Comparison of ENCODE assay signal across 28 cellular contexts in the genomic region with DNA sequence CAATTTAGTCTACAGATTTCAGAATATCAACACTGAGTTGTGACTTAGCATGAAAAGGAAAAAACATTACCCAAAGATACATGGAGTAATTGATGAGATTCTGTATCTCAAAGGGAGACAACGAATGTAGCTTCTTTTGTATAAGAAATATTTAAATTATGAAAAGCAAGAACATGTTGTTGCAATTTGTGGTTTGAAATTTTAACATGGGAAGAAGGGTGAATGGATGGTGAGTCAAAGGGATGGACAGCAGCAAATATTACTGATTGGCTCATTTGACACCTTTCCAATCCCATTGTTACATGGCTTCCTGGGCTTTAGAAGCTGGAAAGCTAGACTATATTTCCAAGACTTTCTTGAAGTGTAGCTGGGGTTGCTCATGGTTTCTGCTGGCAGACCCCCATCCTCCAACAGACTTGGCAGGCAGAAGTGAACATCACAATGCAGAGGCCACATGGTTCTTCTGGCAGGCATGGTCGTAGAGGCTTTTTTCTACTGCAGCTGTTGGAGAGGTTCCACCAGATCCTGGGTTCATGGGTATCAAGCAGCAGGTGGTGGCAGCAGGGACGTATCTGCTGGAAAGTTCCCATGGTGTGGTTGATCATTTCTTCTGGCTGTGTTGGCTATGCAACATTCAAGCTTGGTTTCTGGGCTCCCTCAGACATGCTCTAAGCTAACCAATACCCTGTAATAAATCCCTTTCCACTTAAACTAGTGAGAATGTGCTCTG.
"Had no signal": no experiment of that assay in that cellular context is flagged by ENCODE, and none has a peak within 500 bp of the region (broad histone marks: within the 10 kb centered on the region; RNA-seq: fewer than 3 reads in every experiment).

No MANE protein-coding gene starts in this region.

- H3K4me1 Mint-ChIP-seq: activated B cell treated with CpG ODN at 0.5 μM for 24 hours; activated CD4-positive, alpha-beta memory T cell treated with anti-CD3 and anti-CD28 coated beads, Interleukin-2, amount 10 ng/mL, durations not matched to agents 7 days and 5 days; activated CD4-positive, alpha-beta T cell treated with anti-CD3 and anti-CD28 coated beads, Interleukin-2, amount 10 ng/mL, durations not matched to agents 7 days and 5 days; activated T-helper 17 cell treated with anti-CD3 and anti-CD28 coated beads, Interleukin-2, amount 50 U/mL, for 72 hours; IgD-negative memory B cell had no signal

- H3K4me3 Mint-ChIP-seq: activated B cell treated with CpG ODN at 0.5 μM for 24 hours; activated CD4-positive, alpha-beta memory T cell treated with anti-CD3 and anti-CD28 coated beads, Interleukin-2, amount 10 ng/mL, durations not matched to agents 7 days and 5 days; activated CD4-positive, alpha-beta T cell treated with anti-CD3 and anti-CD28 coated beads, Interleukin-2, amount 10 ng/mL, durations not matched to agents 7 days and 5 days; activated naive CD4-positive, alpha-beta T cell treated with anti-CD3 and anti-CD28 coated beads for 36 hours; activated naive CD8-positive, alpha-beta T cell; activated T-helper 17 cell treated with anti-CD3 and anti-CD28 coated beads, Interleukin-2, amount 50 U/mL, for 72 hours; IgD-negative memory B cell; T-helper 1 cell treated with Interleukin-12 subunit alpha and Interleukin-12 subunit beta and Interleukin-4 antibody, amounts not matched to agents 30 μg/mL and 1 μg/mL, for 36 hours had no signal

- H3K27ac Mint-ChIP-seq: activated B cell treated with CpG ODN at 0.5 μM for 24 hours; activated CD4-positive, alpha-beta memory T cell treated with anti-CD3 and anti-CD28 coated beads, Interleukin-2, amount 10 ng/mL, durations not matched to agents 7 days and 5 days; activated CD4-positive, alpha-beta T cell treated with anti-CD3 and anti-CD28 coated beads, Interleukin-2, amount 10 ng/mL, durations not matched to agents 7 days and 5 days; activated naive CD4-positive, alpha-beta T cell treated with anti-CD3 and anti-CD28 coated beads for 36 hours; activated naive CD8-positive, alpha-beta T cell; activated T-helper 17 cell treated with anti-CD3 and anti-CD28 coated beads, Interleukin-2, amount 50 U/mL, for 72 hours; T-helper 1 cell treated with Interleukin-12 subunit alpha and Interleukin-12 subunit beta and Interleukin-4 antibody, amounts not matched to agents 30 μg/mL and 1 μg/mL, for 36 hours had no signal

- H3K9me3 ChIP-seq: Peyer's patch, SJCRH30, SK-N-SH had no signal

- H3K9me3 Mint-ChIP-seq: activated CD4-positive, alpha-beta memory T cell treated with anti-CD3 and anti-CD28 coated beads, Interleukin-2, amount 10 ng/mL, durations not matched to agents 7 days and 5 days; activated CD4-positive, alpha-beta T cell treated with anti-CD3 and anti-CD28 coated beads, Interleukin-2, amount 10 ng/mL, durations not matched to agents 7 days and 5 days; activated naive CD4-positive, alpha-beta T cell treated with anti-CD3 and anti-CD28 coated beads for 36 hours; activated T-helper 17 cell treated with anti-CD3 and anti-CD28 coated beads, Interleukin-2, amount 50 U/mL, for 72 hours; IgD-negative memory B cell; T-helper 1 cell treated with Interleukin-12 subunit alpha and Interleukin-12 subunit beta and Interleukin-4 antibody, amounts not matched to agents 30 μg/mL and 1 μg/mL, for 36 hours had no signal

- DNase-seq: activated B cell treated with CpG ODN at 0.5 μM for 24 hours; activated CD4-positive, alpha-beta memory T cell treated with anti-CD3 and anti-CD28 coated beads, Interleukin-2, amount 10 ng/mL, durations not matched to agents 7 days and 5 days; activated CD4-positive, alpha-beta T cell treated with anti-CD3 and anti-CD28 coated beads, Interleukin-2, amount 10 ng/mL, durations not matched to agents 7 days and 5 days; activated gamma-delta T cell; activated naive CD4-positive, alpha-beta T cell treated with anti-CD3 and anti-CD28 coated beads for 36 hours; activated T-cell treated with anti-CD3 and anti-CD28 coated beads for 4 hours; activated T-cell treated with anti-CD3 and anti-CD28 coated beads, Interleukin-2, amount 50 U/mL, for 48 hours; brain microvascular endothelial cell; KG1; NCI-H1105; NCI-H1436; NCI-H1694 treated with DMSO at 0.1 percent for 48 hours; NCI-H2029 treated with DMSO at 0.1 percent for 48 hours; NCI-H345; NCI-H510A treated with DMSO at 0.1 percent for 48 hours; NCI-H69; NK-92 treated with Interleukin-12 subunit alpha and Interleukin-12 subunit beta, amount 100 ng/mL, for 24 hours; Peyer's patch; Right ventricle myocardium superior; SK-N-SH; SW 1271; T-helper 9 cell had no signal

- H3K27me3 ChIP-seq: brain microvascular endothelial cell, Peyer's patch, SJCRH30 had no signal

- ATAC-seq: activated T-helper 17 cell treated with anti-CD3 and anti-CD28 coated beads, Interleukin-2, amount 50 U/mL, for 72 hours had no signal

- H3K27ac ChIP-seq: brain microvascular endothelial cell, Peyer's patch, RWPE1, SJCRH30 had no signal

- H3K36me3 ChIP-seq: brain microvascular endothelial cell, Peyer's patch, SJCRH30 had no signal

- H3K36me3 Mint-ChIP-seq: activated naive CD8-positive, alpha-beta T cell had no signal

- H3K4me3 ChIP-seq: Peyer's patch, SJCRH30 had no signal

- H3K4me2 ChIP-seq: SK-N-SH had no signal

- H3K4me1 ChIP-seq: Peyer's patch, SJCRH30 had no signal

- H3K9ac ChIP-seq: SK-N-SH had no signal
